Comparison of ENCODE assay signal across 12 cellular contexts in the genomic region with DNA sequence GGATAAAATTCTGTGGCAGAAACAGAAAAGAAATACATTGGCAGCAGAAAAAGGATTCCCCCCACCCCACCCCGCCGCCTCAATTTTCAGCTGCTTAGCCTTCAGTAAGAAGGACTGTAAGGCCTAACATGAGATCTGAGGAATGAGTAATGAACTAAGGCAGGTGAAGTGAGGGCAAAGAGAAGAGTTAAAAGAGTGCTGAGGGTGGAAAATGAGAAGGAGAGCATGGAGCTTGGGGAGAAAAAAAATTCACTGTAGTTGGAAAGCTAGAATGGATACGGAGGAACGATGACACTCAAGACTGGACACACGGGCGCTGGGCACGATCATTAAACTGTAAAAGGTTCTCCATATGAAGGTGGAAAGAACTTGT. TPM values are rescaled to one million over a fixed set of nuclear protein-coding genes. Genes with fewer than 3 reads are reported as not detected.
DNase-seq lines count a peak whose midpoint lies in the region; ATAC-seq and TF ChIP-seq lines count a peak whose summit lies in the region.
"Had no signal": no experiment of that assay in that cellular context is flagged by ENCODE, and none has a peak within 500 bp of the region (broad histone marks: within the 10 kb centered on the region; RNA-seq: fewer than 3 reads in every experiment).

No MANE protein-coding gene starts in this region.

- TF ChIP-seq CTCF in Calu3 (IDR thresholded peaks at IDR 0.05; ENCODE audit: unreplicated experiment) (no peak), brain microvascular endothelial cell (IDR thresholded peaks at IDR 0.05; ENCODE audit: low read depth, low read length, missing control alignments) (no peak), mesothelial cell of epicardium (IDR thresholded peaks at IDR 0.05; ENCODE audit: unreplicated experiment) (no peak)
- no peak for TF ChIP-seq CTCF in CD4-positive, alpha-beta T cell (IDR thresholded peaks at IDR 0.05)

- peaks cover 29% of the 10 kb centered on the region for H3K4me1 Mint-ChIP-seq in Calu3 (ENCODE audit: low read depth, unreplicated experiment)
- H3K4me1 Mint-ChIP-seq in IgD-negative memory B cell = peaks cover 0 to 5% (median 0%) of the 10 kb centered on the region in 3 donors
- peaks cover 15% of the 10 kb centered on the region for H3K4me1 Mint-ChIP-seq in mesothelial cell of epicardium
- no peaks in the 10 kb centered on the region for H3K4me1 Mint-ChIP-seq in immature natural killer cell
- H3K4me1 Mint-ChIP-seq in CD4-positive, alpha-beta T cell (ENCODE audit: low read depth) = no peaks in the 10 kb centered on the region

- no peaks in the 10 kb centered on the region for H3K27me3 ChIP-seq in brain microvascular endothelial cell (replicated peaks)
- H3K27me3 ChIP-seq in CD4-positive, alpha-beta T cell (ENCODE audit: control insufficient read depth, insufficient read depth, low read length) = peaks cover 88% of the 10 kb centered on the region

- intact Hi-C loops in Calu3 (cut with micrococcal nuclease; ENCODE audit: unreplicated experiment) = loop anchor here (5.0 to 10.0 kb wide), 5 partner anchors 60 to 387 kb away; no protein-coding TSS in a partner anchor
- intact Hi-C loops in CD4-positive, alpha-beta T cell (cut with DNase I, micrococcal nuclease) = loop anchor here (5.0 to 10.0 kb wide), 5 partner anchors 257 to 1507 kb away; no protein-coding TSS in a partner anchor

- peak overlapping the region; percentile 29 for H3K27ac Mint-ChIP-seq in Calu3 (ENCODE audit: unreplicated experiment)
- peak overlapping the region in 2 of 3 donors; percentile 4 to 89 for H3K27ac Mint-ChIP-seq in IgD-negative memory B cell
- H3K27ac Mint-ChIP-seq in mesothelial cell of epicardium = no peak overlapping the region
- H3K27ac Mint-ChIP-seq in immature natural killer cell = no peak overlapping the region
- H3K27ac Mint-ChIP-seq in CD4-positive, alpha-beta T cell = no peak overlapping the region

- H3K27me3 Mint-ChIP-seq in Calu3 (ENCODE audit: unreplicated experiment) (no peaks in the 10 kb centered on the region), IgD-negative memory B cell (peaks cover 55% of the 10 kb centered on the region), mesothelial cell of epicardium (ENCODE audit: low read depth) (peaks cover 68% of the 10 kb centered on the region), immature natural killer cell (ENCODE audit: low read depth in 3 of 3) (peaks cover 51 to 64% (median 64%) of the 10 kb centered on the region in 3 donors)
- peaks cover 92% of the 10 kb centered on the region for H3K27me3 Mint-ChIP-seq in CD4-positive, alpha-beta T cell

- H3K36me3 ChIP-seq in brain microvascular endothelial cell (replicated peaks) = no peaks in the 10 kb centered on the region

- peak overlapping the region; percentile 65 for H3K4me3 ChIP-seq in brain microvascular endothelial cell (ENCODE audit: low read depth, low read length)

- H3K36me3 Mint-ChIP-seq in Calu3 (ENCODE audit: insufficient read depth, unreplicated experiment) (peaks cover 40% of the 10 kb centered on the region), IgD-negative memory B cell (peaks cover 4% of the 10 kb centered on the region), mesothelial cell of epicardium (no peaks in the 10 kb centered on the region), immature natural killer cell (peaks cover 4 to 11% (median 9%) of the 10 kb centered on the region in 3 donors)
- H3K36me3 Mint-ChIP-seq in CD4-positive, alpha-beta T cell (ENCODE audit: low read depth) = peaks cover 9% of the 10 kb centered on the region

- BruUV-seq in Calu3 (replicated peaks; lab: Mats Ljungman, UMichigan) = no TSS peak

- no peak for ATAC-seq in CD4-positive, alpha-beta T cell (ENCODE audit: poor library complexity)
- ATAC-seq: left colon; stimulated activated naive B cell treated with anti-CD40 and anti-IgM and Interleukin-4, amounts not matched to agents 10 μg/mL and 1 μg/mL and 100 μg/mL, for 72 hours had no signal

- H3K9me3 Mint-ChIP-seq in Calu3 (ENCODE audit: low read depth, unreplicated experiment) = peaks cover 9% of the 10 kb centered on the region
- peaks cover 7 to 22% (median 14%) of the 10 kb centered on the region in 3 donors for H3K9me3 Mint-ChIP-seq in IgD-negative memory B cell
- peaks cover under 1% of the 10 kb centered on the region for H3K9me3 Mint-ChIP-seq in mesothelial cell of epicardium
- peaks cover 9 to 68% (median 29%) of the 10 kb centered on the region in 6 donors for H3K9me3 Mint-ChIP-seq in immature natural killer cell
- peaks cover 23% of the 10 kb centered on the region for H3K9me3 Mint-ChIP-seq in CD4-positive, alpha-beta T cell

- no peak for DNase-seq in Calu3
- no peak for DNase-seq in brain microvascular endothelial cell
- no peak for DNase-seq in mesothelial cell of epicardium (ENCODE audit: low spot score in 2 of 2, unreplicated experiment in 2 of 2)
- no peak for DNase-seq in inferior parietal cortex (ENCODE audit: extremely low spot score)
- DNase-seq in DMS153 (lab: John Stamatoyannopoulos, UW) = no peak
- DNase-seq in immature natural killer cell = no peak
- DNase-seq in CD4-positive, alpha-beta T cell = no peak
- DNase-seq: central memory CD4-positive, alpha-beta T cell; left colon; stimulated activated naive B cell treated with anti-CD40 and anti-IgM and Interleukin-4, amounts not matched to agents 10 μg/mL and 1 μg/mL and 100 μg/mL, for 72 hours had no signal

- CTCF ChIA-PET in Calu3 (lab: Charles Lee) = no interaction called here
- CTCF ChIA-PET in CD4-positive, alpha-beta T cell (lab: Charles Lee) = no interaction called here

- H3K27ac ChIP-seq in brain microvascular endothelial cell = no peak overlapping the region
- H3K27ac ChIP-seq in CD4-positive, alpha-beta T cell (ENCODE audit: low read depth, low read length) = no peak overlapping the region

- peak overlapping the region; percentile 51 for H3K4me3 Mint-ChIP-seq in Calu3 (ENCODE audit: low read depth, unreplicated experiment)
- H3K4me3 Mint-ChIP-seq in IgD-negative memory B cell = peak overlapping the region in 1 of 4 donors; percentile 74
- H3K4me3 Mint-ChIP-seq in mesothelial cell of epicardium = peak overlapping the region; percentile 57
- H3K4me3 Mint-ChIP-seq in immature natural killer cell = peak overlapping the region in 1 of 5 donors; percentile 9
- no peak overlapping the region for H3K4me3 Mint-ChIP-seq in CD4-positive, alpha-beta T cell
- H3K4me3 Mint-ChIP-seq: stimulated activated naive B cell treated with anti-CD40 and anti-IgM and Interleukin-4, amounts not matched to agents 10 μg/mL and 1 μg/mL and 100 μg/mL, for 72 hours had no signal

- in situ Hi-C loops in brain microvascular endothelial cell (cut with HindIII; ENCODE audit: low pct_ligation_motif_present, low sequenced_read_pairs) = no loop called here

- H3K9me3 ChIP-seq in CD4-positive, alpha-beta T cell (ENCODE audit: control insufficient read depth, low read length) = peaks cover 44% of the 10 kb centered on the region

- POLR2A ChIA-PET in CD4-positive, alpha-beta T cell (lab: Charles Lee) = no interaction called here

RNA-seq across cellular contexts. Expression of gene POM121L2, which starts 14.6 kb away (rescaled TPM):
- total RNA-seq in Calu3 (2022) (not detected in 2 replicates), mesothelial cell of epicardium (0.07 TPM in 1 of 3 replicates, not detected in the others)
- polyA plus RNA-seq in IgD-negative memory B cell (not detected), immature natural killer cell (not detected)
- not detected for total RNA-seq in CD4-positive, alpha-beta T cell
- total RNA-seq: omental fat pad had no signal

RNA-seq across cellular contexts. Expression of gene PRSS16, which starts 50.0 kb away (rescaled TPM):
- total RNA-seq in Calu3 (2022) (29.4 and 31.3 TPM in 2 replicates), mesothelial cell of epicardium (16.2 to 20.6 TPM (median 19.1 TPM) in 3 replicates)
- polyA plus RNA-seq in IgD-negative memory B cell (3.2 TPM), immature natural killer cell (under 1 TPM in 1 of 3 donors, not detected in 2; 0.39 TPM)
- total RNA-seq in CD4-positive, alpha-beta T cell = under 1 TPM; 0.69 to 0.98 TPM

Comparison
In these comparisons a context has a peak if more than half of its experiments do, and no peak if none do; other contexts are left out.
1. H3K27ac Mint-ChIP-seq: peak in Calu3 (single experiment) and IgD-negative memory B cell (2 of 3); none in mesothelial cell of epicardium (single experiment), immature natural killer cell (0 of 6) and CD4-positive, alpha-beta T cell (single experiment).